In the genomic region with DNA sequence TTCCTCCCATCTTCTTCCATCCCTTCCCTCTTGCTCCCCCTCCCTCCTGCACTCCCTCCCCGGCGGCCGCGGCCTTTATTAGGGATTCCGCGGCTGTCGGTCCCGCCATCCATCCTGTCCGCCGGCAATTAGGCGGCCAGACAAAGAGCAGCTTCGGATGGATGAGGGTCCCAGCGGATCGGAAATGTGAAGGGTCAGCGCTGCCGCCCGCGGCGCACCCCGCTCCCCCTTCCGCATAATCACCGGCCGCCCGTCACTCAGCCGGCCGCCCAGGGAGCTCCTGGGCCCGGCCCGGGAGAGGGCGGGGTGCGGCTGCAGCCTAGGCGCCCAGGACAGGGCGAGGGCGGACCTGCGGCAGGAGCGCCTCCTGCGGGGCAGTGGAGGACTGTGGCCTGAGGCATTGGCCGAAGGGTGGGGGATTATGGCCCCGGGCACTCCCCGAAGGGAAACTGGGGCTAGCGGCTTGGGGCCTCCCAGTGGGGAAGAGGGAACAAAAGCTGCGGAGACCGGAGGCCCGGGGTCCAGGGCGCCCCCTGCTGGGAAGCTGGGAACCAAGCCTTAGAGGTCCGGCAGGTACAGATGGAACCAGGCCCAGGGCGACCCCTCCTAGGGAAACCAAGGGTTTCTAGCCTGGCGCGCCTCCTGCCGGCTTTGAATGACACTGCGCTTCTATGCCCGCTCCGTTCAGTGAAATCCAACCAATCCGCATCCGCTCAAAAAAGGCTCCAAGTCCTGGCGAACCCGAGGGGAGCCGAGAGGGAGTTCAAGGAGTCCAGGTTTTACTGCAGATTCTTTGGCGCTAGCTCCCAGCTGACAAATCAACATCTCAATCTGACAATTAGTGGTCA, we compare ENCODE assay signal across 8 cellular contexts. TPM values are rescaled to one million over a fixed set of nuclear protein-coding genes. Genes with fewer than 3 reads are reported as not detected.
DNase-seq lines count a peak whose midpoint lies in the region; ATAC-seq, FAIRE-seq and TF ChIP-seq lines count a peak whose summit lies in the region.

No MANE protein-coding gene starts in this region.

- TF ChIP-seq POLR2A in endothelial cell of umbilical vein (IDR thresholded peaks at IDR 0.05; ENCODE audit: low read depth, low read length): no peak

- H3K4me1 ChIP-seq in endothelial cell of umbilical vein (ENCODE audit: control insufficient read depth, extremely low read depth, insufficient read depth, low read length): peaks cover 31% of the 10 kb centered on the region

- intact Hi-C loops in endothelial cell of umbilical vein (cut with micrococcal nuclease): loop anchor here (1.0 to 10.0 kb wide), 3 partner anchors 19 to 403 kb away; a partner anchor contains a TSS

- no peaks in the 10 kb centered on the region for H3K79me2 ChIP-seq in endothelial cell of umbilical vein (ENCODE audit: control insufficient read depth, insufficient read depth, low read length)

- TF ChIP-seq CTCF in endothelial cell of umbilical vein (IDR thresholded peaks at IDR 0.05; ENCODE audit: extremely low read depth in 1 of 2, insufficient read depth in 1 of 2, low read depth in 1 of 2, low read length in 2 of 2): peak; percentile 92 to 94

- dilution Hi-C loops in endothelial cell of umbilical vein (cut with MboI; ENCODE audit: extremely low pct_ligation_motif_present, low sequenced_read_pairs): no loop called here

- peak overlapping the region; percentile 59 for H3K4me2 ChIP-seq in endothelial cell of umbilical vein (ENCODE audit: insufficient read depth, low read length)

- CTCF ChIA-PET in endothelial cell of umbilical vein (lab: Charles Lee): interaction anchor here (0.6 to 3.8 kb wide), 34 partner anchors 9 to 282 kb away, joined by 3 to 105 read pairs (median 6); a partner anchor contains a TSS

- H3K9ac ChIP-seq in endothelial cell of umbilical vein (replicated peaks; ENCODE audit: extremely low read depth, insufficient read depth, low read length): no peak overlapping the region

- DNase-seq in AG08395 (ENCODE audit: low spot score) (peak; percentile 58), NOMO-1 (lab: John Stamatoyannopoulos, UW; ENCODE audit: unreplicated experiment in 2 of 2) (peak; percentile 87 to 93), endothelial cell of umbilical vein (ENCODE audit: low read depth, low spot score) (peak; percentile 76), midbrain (lab: John Stamatoyannopoulos, UW) (peak; percentile 70)
- DNase-seq in activated CD8-positive, alpha-beta memory T cell treated with anti-CD3 and anti-CD28 coated beads, Interleukin-2, amount 50 U/mL, for 4 hours: peak; percentile 74
- peak; percentile 41 to 46 for DNase-seq in stimulated activated CD8-positive, alpha-beta memory T cell treated with anti-CD3 and anti-CD28 coated beads, Interleukin-2, amount 100 ng/mL, for 1 hour (ENCODE audit: low read depth in 2 of 2)

- peaks cover 50 to 71% of the 10 kb centered on the region in 2 experiments for H3K27me3 ChIP-seq in endothelial cell of umbilical vein (ENCODE audit: control insufficient read depth in 2 of 2, insufficient read depth in 2 of 2, low read length in 2 of 2)

- peak; percentile 37 for ATAC-seq in GM19025 (IDR thresholded peaks at IDR 0.05; ENCODE audit: low read depth, unreplicated experiment)
- peak; percentile 51 for ATAC-seq in HG03571 (IDR thresholded peaks at IDR 0.05; ENCODE audit: unreplicated experiment)

- H3K4me3 ChIP-seq in endothelial cell of umbilical vein (replicated peaks in 1 of 3; ENCODE audit: insufficient read depth in 1 of 3, low read depth in 1 of 3, low read length in 3 of 3): peak overlapping the region in 2 of 3 experiments; percentile 24 to 25

- no peaks in the 10 kb centered on the region for H3K9me3 ChIP-seq in endothelial cell of umbilical vein (replicated peaks; ENCODE audit: control insufficient read depth, insufficient read depth, low read length)

- POLR2A ChIA-PET in endothelial cell of umbilical vein (lab: Charles Lee): interaction anchor here (0.6 to 1.9 kb wide), 3 partner anchors 19 to 203 kb away, joined by 4 to 9 read pairs (median 7); a partner anchor contains a TSS

- no peaks in the 10 kb centered on the region for H4K20me1 ChIP-seq in endothelial cell of umbilical vein (replicated peaks; ENCODE audit: control insufficient read depth, extremely low read depth, insufficient read depth, low read length)

- peak overlapping the region; percentile 52 for H2AFZ ChIP-seq in endothelial cell of umbilical vein (ENCODE audit: low read depth, low read length)

- H3K27ac ChIP-seq in endothelial cell of umbilical vein (ENCODE audit: insufficient read depth, low read depth, low read length): no peak overlapping the region

- no peaks in the 10 kb centered on the region for H3K36me3 ChIP-seq in endothelial cell of umbilical vein (ENCODE audit: control insufficient read depth in 2 of 2, extremely low read depth in 1 of 2, insufficient read depth in 2 of 2, low read length in 2 of 2)

- no peaks in the 10 kb centered on the region for H3K9me1 ChIP-seq in endothelial cell of umbilical vein (replicated peaks; ENCODE audit: control insufficient read depth, extremely low read depth, insufficient read depth, low read length)

- peak; percentile 93 for FAIRE-seq in endothelial cell of umbilical vein (lab: Jason Lieb, UNC)

- no TSS peak for BruUV-seq in endothelial cell of umbilical vein (replicated peaks; lab: Mats Ljungman, UMichigan)

TF ChIP-seq in endothelial cell of umbilical vein, 7 proteins besides CTCF, POLR2A, EP300 and RAD21:
- TF ChIP-seq EZH2 (IDR thresholded peaks at IDR 0.05; ENCODE audit: borderline replicate concordance, low read depth, low read length, severe bottlenecking) (peak; percentile 89), POLR2AphosphoS5 (IDR thresholded peaks at IDR 0.05; ENCODE audit: insufficient read depth, low read depth, low read length) (peak; percentile 40), FOS (IDR thresholded peaks at IDR 0.05; ENCODE audit: borderline replicate concordance, insufficient read depth, low read length) (no peak)
- TF ChIP-seq, protein P1, sequence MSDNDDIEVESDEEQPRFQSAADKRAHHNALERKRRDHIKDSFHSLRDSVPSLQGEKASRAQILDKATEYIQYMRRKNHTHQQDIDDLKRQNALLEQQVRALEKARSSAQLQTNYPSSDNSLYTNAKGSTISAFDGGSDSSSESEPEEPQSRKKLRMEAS (IDR thresholded peaks at IDR 0.05; ENCODE audit: insufficient read depth, insufficient read length): no peak

RNA-seq across cellular contexts. Expression of a gene that starts 4.4 kb away (rescaled TPM):
- 1.1 and 1.3 TPM in 2 replicates for total RNA-seq in endothelial cell of umbilical vein
- polyA plus RNA-seq in endothelial cell of umbilical vein: 1.4 TPM in 2 replicates
- polyA plus RNA-seq in endothelial cell of umbilical vein (2011; cell fraction: cytosol; rRNA removed): 1.2 TPM in 2 replicates
- 0.96 and 0.98 TPM in 2 replicates for polyA plus RNA-seq in endothelial cell of umbilical vein (2011; cell fraction: nucleus; rRNA removed)
- polyA plus RNA-seq in endothelial cell of umbilical vein (2012): 0.15 and 1.3 TPM in 2 replicates
- 1.3 and 1.4 TPM in 2 replicates for polyA minus RNA-seq in endothelial cell of umbilical vein
- 1.1 TPM for polyA minus RNA-seq in endothelial cell of umbilical vein (2011; cell fraction: cytosol; rRNA and poly(A)+ RNA removed)
- 0.34 and 0.43 TPM in 2 replicates for polyA minus RNA-seq in endothelial cell of umbilical vein (2011; cell fraction: nucleus; rRNA and poly(A)+ RNA removed)

RNA-seq across cellular contexts. Expression of a gene that starts 5.3 kb away (rescaled TPM):
- total RNA-seq in endothelial cell of umbilical vein: not detected in 2 replicates
- polyA plus RNA-seq in endothelial cell of umbilical vein: not detected in 2 replicates
- 0.03 TPM in 1 of 2 replicates, not detected in the other for polyA plus RNA-seq in endothelial cell of umbilical vein (2011; cell fraction: cytosol; rRNA removed)
- not detected in 2 replicates for polyA plus RNA-seq in endothelial cell of umbilical vein (2011; cell fraction: nucleus; rRNA removed)
- not detected in 2 replicates for polyA plus RNA-seq in endothelial cell of umbilical vein (2012)
- not detected in 2 replicates for polyA minus RNA-seq in endothelial cell of umbilical vein
- 0.41 TPM for polyA minus RNA-seq in endothelial cell of umbilical vein (2011; cell fraction: cytosol; rRNA and poly(A)+ RNA removed)
- not detected in 2 replicates for polyA minus RNA-seq in endothelial cell of umbilical vein (2011; cell fraction: nucleus; rRNA and poly(A)+ RNA removed)

RNA-seq across cellular contexts. Expression of a gene that starts 19.2 kb away (rescaled TPM):
- 62.4 and 68.6 TPM in 2 replicates for total RNA-seq in endothelial cell of umbilical vein
- 27.3 and 31.7 TPM in 2 replicates for polyA plus RNA-seq in endothelial cell of umbilical vein
- 47.3 and 53.1 TPM in 2 replicates for polyA plus RNA-seq in endothelial cell of umbilical vein (2011; cell fraction: cytosol; rRNA removed)
- 127 and 133 TPM in 2 replicates for polyA plus RNA-seq in endothelial cell of umbilical vein (2011; cell fraction: nucleus; rRNA removed)
- polyA plus RNA-seq in endothelial cell of umbilical vein (2012): 21.3 and 57.6 TPM in 2 replicates
- 20.6 and 29.7 TPM in 2 replicates for polyA minus RNA-seq in endothelial cell of umbilical vein
- 41.8 TPM for polyA minus RNA-seq in endothelial cell of umbilical vein (2011; cell fraction: cytosol; rRNA and poly(A)+ RNA removed)
- 34.9 and 40.2 TPM in 2 replicates for polyA minus RNA-seq in endothelial cell of umbilical vein (2011; cell fraction: nucleus; rRNA and poly(A)+ RNA removed)

RNA-seq across cellular contexts. Expression of a gene that starts 25.0 kb away (rescaled TPM):
- total RNA-seq in endothelial cell of umbilical vein: 58.8 and 66.5 TPM in 2 replicates
- 32.6 and 55.8 TPM in 2 replicates for polyA plus RNA-seq in endothelial cell of umbilical vein
- 53.3 and 64.3 TPM in 2 replicates for polyA plus RNA-seq in endothelial cell of umbilical vein (2011; cell fraction: cytosol; rRNA removed)
- 103 and 146 TPM in 2 replicates for polyA plus RNA-seq in endothelial cell of umbilical vein (2011; cell fraction: nucleus; rRNA removed)
- 63.5 and 74.0 TPM in 2 replicates for polyA plus RNA-seq in endothelial cell of umbilical vein (2012)
- polyA minus RNA-seq in endothelial cell of umbilical vein: 76.2 and 88.1 TPM in 2 replicates
- 48.5 TPM for polyA minus RNA-seq in endothelial cell of umbilical vein (2011; cell fraction: cytosol; rRNA and poly(A)+ RNA removed)
- polyA minus RNA-seq in endothelial cell of umbilical vein (2011; cell fraction: nucleus; rRNA and poly(A)+ RNA removed): 95.5 and 134 TPM in 2 replicates

RNA-seq across cellular contexts. Expression of a gene that starts 47.3 kb away (rescaled TPM):
- not detected in 2 replicates for total RNA-seq in endothelial cell of umbilical vein
- not detected in 2 replicates for polyA plus RNA-seq in endothelial cell of umbilical vein
- not detected in 2 replicates for polyA plus RNA-seq in endothelial cell of umbilical vein (2011; cell fraction: cytosol; rRNA removed)
- polyA plus RNA-seq in endothelial cell of umbilical vein (2011; cell fraction: nucleus; rRNA removed): 0.45 and 0.49 TPM in 2 replicates
- not detected in 2 replicates for polyA plus RNA-seq in endothelial cell of umbilical vein (2012)
- polyA minus RNA-seq in endothelial cell of umbilical vein: not detected in 2 replicates
- not detected for polyA minus RNA-seq in endothelial cell of umbilical vein (2011; cell fraction: cytosol; rRNA and poly(A)+ RNA removed)
- polyA minus RNA-seq in endothelial cell of umbilical vein (2011; cell fraction: nucleus; rRNA and poly(A)+ RNA removed): not detected in 2 replicates
